10 cellular contexts compared by ENCODE assay signal in the genomic region with DNA sequence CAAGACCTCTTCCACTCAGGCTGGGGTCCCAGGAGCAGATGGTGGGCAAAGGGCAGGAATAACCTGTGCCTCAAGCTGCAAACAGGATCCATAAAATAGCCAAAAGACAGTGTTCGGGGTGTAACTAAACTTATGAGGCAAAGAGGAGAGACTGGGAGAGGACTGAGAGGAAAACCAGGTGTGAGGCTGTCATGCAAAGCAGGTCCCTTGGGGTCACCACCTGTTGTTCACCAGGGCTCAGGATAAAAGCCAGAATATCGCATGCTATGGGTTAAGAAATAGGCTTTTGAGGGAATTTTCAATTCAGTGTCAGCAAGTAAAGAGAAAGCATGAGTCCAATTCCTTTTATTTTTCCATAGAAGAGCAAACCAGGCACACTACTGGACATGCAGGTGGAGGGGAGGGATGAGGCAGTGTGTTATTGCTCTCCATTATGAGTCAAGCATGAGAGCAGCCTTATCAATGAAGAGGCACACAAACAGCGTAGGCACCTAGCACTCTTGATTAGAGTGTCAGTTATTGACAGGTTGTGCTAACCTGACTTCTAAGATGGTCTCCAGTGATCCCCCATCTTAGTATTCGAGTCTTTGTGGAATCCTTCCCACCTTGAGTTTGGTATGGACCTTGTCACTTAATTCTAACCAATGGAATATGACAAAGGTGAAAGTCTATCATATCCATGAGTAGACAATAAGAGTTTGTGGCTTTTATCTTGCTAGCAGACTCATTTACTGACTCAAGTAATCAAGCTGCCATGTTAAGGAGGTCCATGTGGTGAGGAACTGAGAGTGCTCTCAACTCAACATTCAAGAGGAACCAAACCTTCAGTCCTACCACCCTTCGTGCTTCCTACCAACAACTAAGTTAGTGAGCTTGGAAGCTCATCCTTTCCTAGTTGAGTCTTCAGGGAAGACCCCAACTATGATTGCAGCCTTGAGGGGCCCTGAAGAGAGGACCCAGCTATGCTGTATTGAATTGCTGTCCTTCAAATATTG. TPM values are rescaled to one million over a fixed set of nuclear protein-coding genes. Genes with fewer than 3 reads are reported as not detected.
DNase-seq lines count a peak whose midpoint lies in the region; ATAC-seq, FAIRE-seq and TF ChIP-seq lines count a peak whose summit lies in the region.
"Had no signal": no experiment of that assay in that cellular context is flagged by ENCODE, and none has a peak within 500 bp of the region (broad histone marks: within the 10 kb centered on the region; RNA-seq: fewer than 3 reads in every experiment).

No MANE protein-coding gene starts in this region.

- POLR2A ChIA-PET in K562 (lab: Yijun Ruan, JAX): interaction anchor here (2.4 kb wide), 1 partner anchor 12 kb away, joined by 8 read pairs; no protein-coding TSS in a partner anchor

- no peaks in the 10 kb centered on the region for H3K9me2 ChIP-seq in Loucy (replicated peaks; ENCODE audit: low read depth, low read length)

- peak overlapping the region; percentile 79 for H3K9ac ChIP-seq in Loucy (ENCODE audit: low read depth, low read length, poor library complexity, severe bottlenecking)
- H3K9ac ChIP-seq in K562 (ENCODE audit: insufficient read depth in 1 of 2, low read depth in 2 of 2, low read length in 2 of 2): no peak overlapping the region

- CTCF ChIA-PET in activated CD8-positive, alpha-beta memory T cell treated with anti-CD3 and anti-CD28 coated beads, Interleukin-2, amount 10 ng/mL, durations not matched to agents 7 days and 5 days (lab: Charles Lee): interaction anchor here (1.0 to 4.7 kb wide), 9 partner anchors 10 to 90 kb away, joined by 3 to 39 read pairs (median 9); no protein-coding TSS in a partner anchor
- CTCF ChIA-PET in K562 (lab: Yijun Ruan, JAX; ENCODE audit: low intra/inter-chr PET ratio): no interaction called here

- in situ Hi-C loops in K562 (cut with MboI): no loop called here

- peak; percentile 21 for ATAC-seq in activated CD8-positive, alpha-beta memory T cell treated with anti-CD3 and anti-CD28 coated beads, Interleukin-2, amount 10 ng/mL, durations not matched to agents 7 days and 5 days
- ATAC-seq in K562 (peak; percentile 60), GM21825 (IDR thresholded peaks at IDR 0.05; ENCODE audit: unreplicated experiment) (no peak), HG03139 (IDR thresholded peaks at IDR 0.05; ENCODE audit: unreplicated experiment) (no peak)

- H3K4me3 Mint-ChIP-seq in activated CD8-positive, alpha-beta memory T cell treated with anti-CD3 and anti-CD28 coated beads, Interleukin-2, amount 10 ng/mL, durations not matched to agents 7 days and 5 days: peak overlapping the region; percentile 48
- H3K4me3 Mint-ChIP-seq in chondrocyte (ENCODE audit: unreplicated experiment): no peak overlapping the region

- H3K4me3 ChIP-seq in Loucy (ENCODE audit: low read length, poor library complexity, severe bottlenecking) (peak overlapping the region; percentile 67), K562 (no peak overlapping the region), stomach (no peak overlapping the region)

- H3K4me1 Mint-ChIP-seq in activated CD8-positive, alpha-beta memory T cell treated with anti-CD3 and anti-CD28 coated beads, Interleukin-2, amount 10 ng/mL, durations not matched to agents 7 days and 5 days: peaks cover 46% of the 10 kb centered on the region
- no peaks in the 10 kb centered on the region for H3K4me1 Mint-ChIP-seq in chondrocyte (ENCODE audit: low read depth)

- H4K20me1 ChIP-seq in Loucy (ENCODE audit: insufficient read depth, low read length, poor library complexity, severe bottlenecking): no peaks in the 10 kb centered on the region
- no peaks in the 10 kb centered on the region for H4K20me1 ChIP-seq in K562 (replicated peaks; ENCODE audit: control insufficient read depth, insufficient read depth, low read length)

- TF ChIP-seq EP300 in K562 (IDR thresholded peaks at IDR 0.05; ENCODE audit: low read length) (no peak), stomach (IDR thresholded peaks at IDR 0.05) (no peak)

- TF ChIP-seq CTCF in Loucy (conservative IDR thresholded peaks at IDR 0.05; ENCODE audit: low read length) (no peak), K562 (IDR thresholded peaks at IDR 0.05 in 2 of 3, conservative IDR thresholded peaks at IDR 0.05 in 1 of 3; ENCODE audit: insufficient read depth in 2 of 3, low read depth in 1 of 3, low read length in 3 of 3) (no peak), stomach (IDR thresholded peaks at IDR 0.05) (no peak), chondrocyte (IDR thresholded peaks at IDR 0.05) (no peak)

- no peaks in the 10 kb centered on the region for H3K9me3 Mint-ChIP-seq in activated CD8-positive, alpha-beta memory T cell treated with anti-CD3 and anti-CD28 coated beads, Interleukin-2, amount 10 ng/mL, durations not matched to agents 7 days and 5 days (ENCODE audit: low read depth)
- H3K9me3 Mint-ChIP-seq in chondrocyte (ENCODE audit: low read depth): no peaks in the 10 kb centered on the region
- H3K9me3 Mint-ChIP-seq: HFFc6 had no signal

- peak; percentile 60 for FAIRE-seq in K562 (lab: Jason Lieb, UNC)

- TF ChIP-seq POLR2A in K562 (conservative IDR thresholded peaks at IDR 0.05) (no peak), stomach (IDR thresholded peaks at IDR 0.05) (no peak)

- H3K36me3 ChIP-seq in Loucy (ENCODE audit: insufficient read depth, low read length) (no peaks in the 10 kb centered on the region), K562 (ENCODE audit: control insufficient read depth, insufficient read depth, low read length) (no peaks in the 10 kb centered on the region), stomach (no peaks in the 10 kb centered on the region)

- BruUV-seq in K562 (replicated peaks; lab: Mats Ljungman, UMichigan): no TSS peak

- no peak for TF ChIP-seq RAD21 in K562 (CRISPR knock-in tag; conservative IDR thresholded peaks at IDR 0.05 in 1 of 2, IDR thresholded peaks at IDR 0.05 in 1 of 2)

- H3K27ac Mint-ChIP-seq in activated CD8-positive, alpha-beta memory T cell treated with anti-CD3 and anti-CD28 coated beads, Interleukin-2, amount 10 ng/mL, durations not matched to agents 7 days and 5 days: peak overlapping the region; percentile 90
- H3K27ac Mint-ChIP-seq in chondrocyte (ENCODE audit: unreplicated experiment): no peak overlapping the region
- H3K27ac Mint-ChIP-seq: progenitor cell of endocrine pancreas had no signal

- peaks cover 2% of the 10 kb centered on the region for H3K36me3 Mint-ChIP-seq in activated CD8-positive, alpha-beta memory T cell treated with anti-CD3 and anti-CD28 coated beads, Interleukin-2, amount 10 ng/mL, durations not matched to agents 7 days and 5 days
- no peaks in the 10 kb centered on the region for H3K36me3 Mint-ChIP-seq in chondrocyte (ENCODE audit: low read depth)

- no peaks in the 10 kb centered on the region for H3K79me2 ChIP-seq in Loucy (ENCODE audit: insufficient read depth, low read length)
- H3K79me2 ChIP-seq in K562 (ENCODE audit: control insufficient read depth, insufficient read depth, low read length): no peaks in the 10 kb centered on the region

- H3K27ac ChIP-seq in K562 (ENCODE audit: extremely low read depth, low read depth, low read length) (peak overlapping the region; percentile 69), stomach (peak overlapping the region; percentile 21 to 72 (median 47))

- no peaks in the 10 kb centered on the region for H3K9me3 ChIP-seq in Loucy (ENCODE audit: insufficient read depth, low read depth, low read length)
- 0 out of 2 replicates have a peak, but pooled peaks cover 4% of the 10 kb centered on the region for H3K9me3 ChIP-seq in K562 (replicated peaks; ENCODE audit: control insufficient read depth, insufficient read depth, low read depth, low read length)
- H3K9me3 ChIP-seq in stomach: no peaks in the 10 kb centered on the region

- H2AFZ ChIP-seq in Loucy (ENCODE audit: low read length) (no peak overlapping the region), K562 (ENCODE audit: low read depth, low read length) (peak overlapping the region; percentile 94)

- H3K27me3 Mint-ChIP-seq in activated CD8-positive, alpha-beta memory T cell treated with anti-CD3 and anti-CD28 coated beads, Interleukin-2, amount 10 ng/mL, durations not matched to agents 7 days and 5 days: no peaks in the 10 kb centered on the region
- peaks cover 3% of the 10 kb centered on the region for H3K27me3 Mint-ChIP-seq in chondrocyte (ENCODE audit: low read depth)

- no peaks in the 10 kb centered on the region for H3K27me3 ChIP-seq in Loucy (ENCODE audit: insufficient read depth, low read length, poor library complexity, severe bottlenecking)
- H3K27me3 ChIP-seq in K562 (ENCODE audit: control insufficient read depth in 2 of 2, insufficient read depth in 2 of 2, low read length in 2 of 2): no peaks in the 10 kb centered on the region; a peak in 1 of 5 replicates
- H3K27me3 ChIP-seq in stomach: no peaks in the 10 kb centered on the region

- H3K4me1 ChIP-seq in Loucy (ENCODE audit: insufficient read depth, low read length, poor library complexity, severe bottlenecking) (peaks cover 48% of the 10 kb centered on the region), K562 (replicated peaks in 1 of 2; ENCODE audit: control insufficient read depth in 2 of 2, insufficient read depth in 2 of 2, low read length in 2 of 2) (peaks cover 0 to 26% of the 10 kb centered on the region in 2 experiments; a peak in 3 of 5 replicates), stomach (peaks cover 0 to 17% (median 0%) of the 10 kb centered on the region in 4 donors)

- H3K9me1 ChIP-seq in K562 (ENCODE audit: control insufficient read depth, insufficient read depth, low read length): no peaks in the 10 kb centered on the region

- peak overlapping the region; percentile 90 for H3K4me2 ChIP-seq in Loucy (ENCODE audit: low read depth, low read length, poor library complexity, severe bottlenecking)
- peak overlapping the region; percentile 32; the same call in 1 of the 2 replicates for H3K4me2 ChIP-seq in K562 (ENCODE audit: insufficient read depth, low read length)

- intact Hi-C loops in K562 (cut with micrococcal nuclease) (no loop called here), stomach (cut with DNase I; ENCODE audit: low total_unique reads) (no loop called here)

- WGBS in K562 (ENCODE audit: insufficient coverage, low coverage, missing lambda C conversion rate): 45% methylated on average over 5 of the region's 5 CpGs
- WGBS in stomach, 5 donors: 78 to 86% (median 81%) methylated on average over 5 of the region's 5 CpGs

- peaks cover 19% of the 10 kb centered on the region for H3F3A ChIP-seq in Loucy (ENCODE audit: low read depth)

- DNase-seq in activated CD8-positive, alpha-beta memory T cell treated with anti-CD3 and anti-CD28 coated beads, Interleukin-2, amount 10 ng/mL, durations not matched to agents 7 days and 5 days: no peak
- DNase-seq in activated CD8-positive, alpha-beta memory T cell treated with anti-CD3 and anti-CD28 coated beads, Interleukin-2, amount 50 U/mL, for 4 hours: no peak
- DNase-seq in K562 (ENCODE audit: extremely low read depth in 1 of 4, low spot score in 3 of 4) (peak in 2 of 4 experiments; percentile 6 to 27), stomach (no peak), chondrocyte (ENCODE audit: low spot score) (no peak)

RNA-seq across cellular contexts. Expression of gene HLA-E, which starts 18.8 kb away (rescaled TPM):
- 100 to 1,000 TPM; 395 to 602 TPM for total RNA-seq in activated CD8-positive, alpha-beta memory T cell treated with anti-CD3 and anti-CD28 coated beads, Interleukin-2, amount 10 ng/mL, durations not matched to agents 7 days and 5 days
- total RNA-seq in K562 (2011; cell fraction: chromatin; rRNA removed; ENCODE audit: low replicate concordance): 20.8 and 41.1 TPM in 2 replicates
- 40.4 and 50.9 TPM in 2 replicates for total RNA-seq in K562 (2011; cell fraction: nucleolus; rRNA removed)
- 37.3 and 46.7 TPM in 2 replicates for total RNA-seq in K562 (2011; cell fraction: nucleoplasm; rRNA removed)
- total RNA-seq in K562 (2014; rRNA removed) (39.9 and 45.5 TPM in 2 replicates), K562 (2014; rRNA removed; fragmentation: Illumina TruSeq; extraction: Trizol) (14.8 and 15.0 TPM in 2 replicates), K562 (2015; rRNA removed; fragmentation: Illumina TruSeq; extraction: Trizol) (25.0 and 25.8 TPM in 2 replicates), K562 (2021) (31.0 and 38.0 TPM in 2 replicates), stomach (100 to 1,000 TPM; 182 to 566 (median 272) TPM), chondrocyte (89.9 to 93.8 TPM (median 93.2 TPM) in 3 replicates)
- polyA plus RNA-seq in K562 (2011; rRNA removed) (27.2 and 28.8 TPM in 2 replicates), K562 (2014; fragmentation: Illumina TruSeq; extraction: Trizol) (26.8 and 37.5 TPM in 2 replicates), K562 (2014; fragmentation: Nextera tagmentation; extraction: Ambion mirVana) (1 to 10 TPM; 3.2 to 4.0 TPM), K562 (2014; rRNA removed) (38.4 and 38.9 TPM in 2 replicates), stomach (100 to 1,000 TPM; 120 to 300 (median 121) TPM)
- 27.0 and 45.7 TPM in 2 replicates for polyA plus RNA-seq in K562 (2011; cell fraction: cytosol; rRNA removed)
- polyA plus RNA-seq in K562 (2011; cell fraction: nucleus; rRNA removed): 20.5 and 32.8 TPM in 2 replicates
- polyA plus RNA-seq in K562 (2012): 27.8 and 82.4 TPM in 2 replicates
- polyA minus RNA-seq in K562 (2011; rRNA and poly(A)+ RNA removed): 17.5 and 21.1 TPM in 2 replicates
- polyA minus RNA-seq in K562 (2011; cell fraction: cytosol; rRNA and poly(A)+ RNA removed): 16.8 and 17.8 TPM in 2 replicates
- 13.8 and 14.3 TPM in 2 replicates for polyA minus RNA-seq in K562 (2011; cell fraction: nucleus; rRNA and poly(A)+ RNA removed)

RNA-seq across cellular contexts. Expression of gene GNL1, which starts 48.1 kb away (rescaled TPM):
- 10 to 100 TPM; 64.0 to 73.5 TPM for total RNA-seq in activated CD8-positive, alpha-beta memory T cell treated with anti-CD3 and anti-CD28 coated beads, Interleukin-2, amount 10 ng/mL, durations not matched to agents 7 days and 5 days
- 62.6 and 77.3 TPM in 2 replicates for total RNA-seq in K562 (2011; cell fraction: chromatin; rRNA removed; ENCODE audit: low replicate concordance)
- 31.0 and 32.1 TPM in 2 replicates for total RNA-seq in K562 (2011; cell fraction: nucleolus; rRNA removed)
- total RNA-seq in K562 (2011; cell fraction: nucleoplasm; rRNA removed): 44.9 and 68.0 TPM in 2 replicates
- total RNA-seq in K562 (2014; rRNA removed) (51.6 and 92.3 TPM in 2 replicates), K562 (2014; rRNA removed; fragmentation: Illumina TruSeq; extraction: Trizol) (53.9 and 57.0 TPM in 2 replicates), K562 (2015; rRNA removed; fragmentation: Illumina TruSeq; extraction: Trizol) (53.1 and 58.0 TPM in 2 replicates), K562 (2021) (96.7 and 112 TPM in 2 replicates), stomach (10 to 100 TPM; 12.7 to 39.7 (median 19.2) TPM), chondrocyte (57.7 to 76.7 TPM (median 61.5 TPM) in 3 replicates)
- polyA plus RNA-seq in K562 (2011; rRNA removed) (59.6 and 77.7 TPM in 2 replicates), K562 (2014; fragmentation: Illumina TruSeq; extraction: Trizol) (70.6 and 95.1 TPM in 2 replicates), K562 (2014; fragmentation: Nextera tagmentation; extraction: Ambion mirVana) (1 to 10 TPM in 1 of 2 experiments, under 1 TPM in 1; 0.73 to 1.3 TPM), K562 (2014; rRNA removed) (59.5 and 72.0 TPM in 2 replicates), stomach (10 to 100 TPM; 42.6 to 53.3 (median 48.9) TPM)
- 61.6 and 96.6 TPM in 2 replicates for polyA plus RNA-seq in K562 (2011; cell fraction: cytosol; rRNA removed)
- polyA plus RNA-seq in K562 (2011; cell fraction: nucleus; rRNA removed): 44.0 and 65.8 TPM in 2 replicates
- polyA plus RNA-seq in K562 (2012): 73.0 and 116 TPM in 2 replicates
- polyA minus RNA-seq in K562 (2011; rRNA and poly(A)+ RNA removed): 26.6 and 37.0 TPM in 2 replicates
- polyA minus RNA-seq in K562 (2011; cell fraction: cytosol; rRNA and poly(A)+ RNA removed): 32.7 and 40.8 TPM in 2 replicates
- 14.4 and 18.4 TPM in 2 replicates for polyA minus RNA-seq in K562 (2011; cell fraction: nucleus; rRNA and poly(A)+ RNA removed)

RNA-seq across cellular contexts. Expression of gene PRR3, which starts 48.9 kb away (rescaled TPM):
- 10 to 100 TPM; 19.5 to 23.6 TPM for total RNA-seq in activated CD8-positive, alpha-beta memory T cell treated with anti-CD3 and anti-CD28 coated beads, Interleukin-2, amount 10 ng/mL, durations not matched to agents 7 days and 5 days
- 30.7 and 40.4 TPM in 2 replicates for total RNA-seq in K562 (2011; cell fraction: chromatin; rRNA removed; ENCODE audit: low replicate concordance)
- total RNA-seq in K562 (2011; cell fraction: nucleolus; rRNA removed): 17.5 and 18.5 TPM in 2 replicates
- total RNA-seq in K562 (2011; cell fraction: nucleoplasm; rRNA removed): 28.0 and 48.3 TPM in 2 replicates
- total RNA-seq in K562 (2014; rRNA removed) (25.3 and 27.7 TPM in 2 replicates), K562 (2014; rRNA removed; fragmentation: Illumina TruSeq; extraction: Trizol) (22.5 and 23.5 TPM in 2 replicates), K562 (2015; rRNA removed; fragmentation: Illumina TruSeq; extraction: Trizol) (31.9 and 33.6 TPM in 2 replicates), K562 (2021) (28.8 and 31.4 TPM in 2 replicates), stomach (10 to 100 TPM in 2 of 5 donors, under 1 TPM in 1, not detected in 2; 0.89 to 10.7 (median 10.5) TPM), chondrocyte (8.6 to 13.6 TPM (median 9.9 TPM) in 3 replicates)
- polyA plus RNA-seq in K562 (2011; rRNA removed) (38.6 and 44.3 TPM in 2 replicates), K562 (2014; fragmentation: Illumina TruSeq; extraction: Trizol) (52.2 and 59.6 TPM in 2 replicates), K562 (2014; fragmentation: Nextera tagmentation; extraction: Ambion mirVana) (10 to 100 TPM; 23.9 to 26.6 TPM), K562 (2014; rRNA removed) (34.6 and 38.0 TPM in 2 replicates), stomach (1 to 10 TPM; 4.1 to 7.1 (median 5.5) TPM)
- 57.5 and 64.8 TPM in 2 replicates for polyA plus RNA-seq in K562 (2011; cell fraction: cytosol; rRNA removed)
- polyA plus RNA-seq in K562 (2011; cell fraction: nucleus; rRNA removed): 41.6 and 45.0 TPM in 2 replicates
- polyA plus RNA-seq in K562 (2012): 19.5 and 24.7 TPM in 2 replicates
- polyA minus RNA-seq in K562 (2011; rRNA and poly(A)+ RNA removed): 46.0 and 47.8 TPM in 2 replicates
- polyA minus RNA-seq in K562 (2011; cell fraction: cytosol; rRNA and poly(A)+ RNA removed): 13.3 and 18.6 TPM in 2 replicates
- 12.8 and 21.0 TPM in 2 replicates for polyA minus RNA-seq in K562 (2011; cell fraction: nucleus; rRNA and poly(A)+ RNA removed)

Comparison
In these comparisons a context has a peak if more than half of its experiments do, and no peak if none do; other contexts are left out.
1. ATAC-seq: peak in activated CD8-positive, alpha-beta memory T cell treated with anti-CD3 and anti-CD28 coated beads, Interleukin-2, amount 10 ng/mL, durations not matched to agents 7 days and 5 days (single experiment) and K562 (single experiment); none in GM21825 (single experiment) and HG03139 (single experiment).